In the genomic region with DNA sequence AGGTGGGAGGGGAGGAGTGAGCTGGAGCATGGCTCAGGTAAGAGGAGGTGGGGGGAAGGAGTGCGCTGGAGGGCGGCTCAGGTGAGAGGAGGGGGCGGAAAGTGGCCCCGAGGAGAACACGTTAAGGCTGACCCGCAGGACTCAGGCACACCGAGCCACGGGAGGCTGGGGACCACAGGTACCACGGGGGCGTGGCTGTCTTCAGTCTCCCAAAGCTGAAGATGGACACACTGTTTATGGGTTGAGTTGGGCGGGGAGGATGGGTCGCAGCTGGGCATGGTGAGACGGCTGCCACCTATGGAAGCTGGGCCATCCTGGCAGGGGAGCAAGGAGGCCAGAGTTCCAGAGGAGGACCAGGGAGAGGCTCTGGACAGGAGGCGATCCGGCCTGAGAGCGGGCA, we compare ENCODE assay signal across 15 cellular contexts. TPM values are rescaled to one million over a fixed set of nuclear protein-coding genes. Genes with fewer than 3 reads are reported as not detected.
A peak's percentile ranks its signal among the peaks of the same experiment; 100 is the strongest.
DNase-seq lines count a peak whose midpoint lies in the region; ATAC-seq, FAIRE-seq and TF ChIP-seq lines count a peak whose summit lies in the region.
"Had no signal": no experiment of that assay in that cellular context is flagged by ENCODE, and none has a peak within 500 bp of the region (broad histone marks: within the 10 kb centered on the region; RNA-seq: fewer than 3 reads in every experiment).

No MANE protein-coding gene starts in this region.

- H3K4me1 ChIP-seq in A549 (peaks cover 9% of the 10 kb centered on the region; the same call in 1 of the 3 replicates), BE2C (no peaks in the 10 kb centered on the region), mesendoderm (ENCODE audit: control insufficient read depth, low read depth, low read length) (no peaks in the 10 kb centered on the region)
- H3K4me1 ChIP-seq in naive thymus-derived CD4-positive, alpha-beta T cell (ENCODE audit: control insufficient read depth in 2 of 2, insufficient read depth in 2 of 2, low read length in 2 of 2), result peaks cover 0 to 4% of the 10 kb centered on the region in 2 donors

- no peak overlapping the region for H2AK5ac ChIP-seq in mesendoderm (ENCODE audit: low read length)

- TF ChIP-seq CTCF in A549 (IDR thresholded peaks at IDR 0.05) (no peak), BE2C (IDR thresholded peaks at IDR 0.05; ENCODE audit: low read depth, low read length) (no peak)

- peak overlapping the region in 1 of 2 experiments; percentile 80; a peak in 3 of 6 replicates for H3K27ac ChIP-seq in A549
- no peak overlapping the region for H3K27ac ChIP-seq in naive thymus-derived CD4-positive, alpha-beta T cell (ENCODE audit: low read depth, low read length)
- H3K27ac ChIP-seq in mesendoderm (ENCODE audit: low read depth, low read length), result no peak overlapping the region
- H3K27ac ChIP-seq: left lung, suprapubic skin had no signal

- DNase-seq in A549 (ENCODE audit: low read depth in 1 of 2, low spot score in 1 of 2) (no peak), BE2C (no peak), T-cell (no peak), mesendoderm (no peak), islet precursor cell (no peak)
- no peak for DNase-seq in naive thymus-derived CD4-positive, alpha-beta T cell
- DNase-seq: activated CD8-positive, alpha-beta memory T cell treated with anti-CD3 and anti-CD28 coated beads for 24 hours; activated naive CD4-positive, alpha-beta T cell treated with anti-CD3 and anti-CD28 coated beads, Interleukin-2, amount 50 U/mL, for 16 hours; effector CD8-positive, alpha-beta T cell; NCI-H1417 treated with DMSO at 0.1 percent for 48 hours; stimulated activated CD4-positive, alpha-beta T cell treated with anti-CD3 and anti-CD28 coated beads, Interleukin-15, amount 100 ng/mL, for 24 hours had no signal

- intact Hi-C loops in naive thymus-derived CD4-positive, alpha-beta T cell (cut with micrococcal nuclease), result no loop called here

- no peak for FAIRE-seq in A549 (lab: Jason Lieb, UNC)
- FAIRE-seq: bronchial epithelial cell had no signal

- peaks cover 9 to 12% of the 10 kb centered on the region in 2 donors for H3K27me3 Mint-ChIP-seq in T-cell
- peaks cover 0 to 18% (median 7%) of the 10 kb centered on the region in 5 donors for H3K27me3 Mint-ChIP-seq in naive thymus-derived CD4-positive, alpha-beta T cell

- TF ChIP-seq RAD21 in A549 (conservative IDR thresholded peaks at IDR 0.05 in 1 of 2, IDR thresholded peaks at IDR 0.05 in 1 of 2), result no peak

- no peak overlapping the region for H4K5ac ChIP-seq in mesendoderm (ENCODE audit: low read length)

- H3K4ac ChIP-seq in mesendoderm (ENCODE audit: low read depth, low read length), result no peak overlapping the region

- no peak overlapping the region for H2BK15ac ChIP-seq in mesendoderm (replicated peaks; ENCODE audit: low read depth)

- H2BK5ac ChIP-seq in mesendoderm (ENCODE audit: low read length), result no peak overlapping the region

- H3K18ac ChIP-seq in mesendoderm (ENCODE audit: low read length), result no peak overlapping the region

- H3K9ac ChIP-seq in mesendoderm (ENCODE audit: low read length), result no peak overlapping the region

- 99% methylated on average over 16 of the region's 16 CpGs for WGBS in A549 (ENCODE audit: missing lambda C conversion rate)
- no CpG with 5 or more reads among the region's 16 CpGs for WGBS in mesendoderm (ENCODE audit: extremely low coverage, insufficient coverage, low lambda C conversion rate)

- no peak overlapping the region for H3K4me3 ChIP-seq in A549
- H3K4me3 ChIP-seq in BE2C (ENCODE audit: low read depth, low read length), result peak overlapping the region; percentile 83
- H3K4me3 ChIP-seq in naive thymus-derived CD4-positive, alpha-beta T cell (ENCODE audit: low read length), result no peak overlapping the region
- H3K4me3 ChIP-seq in mesendoderm (ENCODE audit: low read length), result no peak overlapping the region

- H3K4me2 ChIP-seq in A549, result peak overlapping the region; percentile 89; the same call in 1 of the 3 replicates
- H3K4me2 ChIP-seq in mesendoderm (ENCODE audit: low read length), result no peak overlapping the region

- no peaks in the 10 kb centered on the region for H3K79me2 ChIP-seq in mesendoderm (ENCODE audit: control insufficient read depth, insufficient read depth, low read length)

- TF ChIP-seq EP300 in A549 (IDR thresholded peaks at IDR 0.05), result no peak

- no peak overlapping the region for H2BK120ac ChIP-seq in mesendoderm (ENCODE audit: low read depth, low read length)

- no peaks in the 10 kb centered on the region for H3K9me3 ChIP-seq in A549
- H3K9me3 ChIP-seq in BE2C, result no peaks in the 10 kb centered on the region
- no peaks in the 10 kb centered on the region for H3K9me3 ChIP-seq in naive thymus-derived CD4-positive, alpha-beta T cell (ENCODE audit: control insufficient read depth in 2 of 3, low read length in 3 of 3)
- H3K9me3 ChIP-seq: left lung, suprapubic skin had no signal

- no peak overlapping the region for H3K23ac ChIP-seq in mesendoderm (ENCODE audit: low read length)

- no peaks in the 10 kb centered on the region for H3K27me3 ChIP-seq in BE2C
- no peaks in the 10 kb centered on the region for H3K27me3 ChIP-seq in naive thymus-derived CD4-positive, alpha-beta T cell (ENCODE audit: control insufficient read depth in 2 of 2, insufficient read depth in 2 of 2, low read length in 2 of 2)
- H3K27me3 ChIP-seq in mesendoderm (ENCODE audit: insufficient read depth, low read length, poor library complexity), result no peaks in the 10 kb centered on the region
- H3K27me3 ChIP-seq: suprapubic skin had no signal

- H3K27ac Mint-ChIP-seq in T-cell, result no peak overlapping the region
- no peak overlapping the region for H3K27ac Mint-ChIP-seq in naive thymus-derived CD4-positive, alpha-beta T cell

- H4K8ac ChIP-seq in mesendoderm (ENCODE audit: low read depth, low read length), result no peak overlapping the region

- POLR2A ChIA-PET in A549 (lab: Yijun Ruan, JAX), result no interaction called here
- POLR2A ChIA-PET in T-cell (lab: Charles Lee), result no interaction called here
- POLR2A ChIA-PET in naive thymus-derived CD4-positive, alpha-beta T cell (lab: Charles Lee), result no interaction called here

- TF ChIP-seq POLR2A in A549 (IDR thresholded peaks at IDR 0.05; ENCODE audit: low read length), result no peak

- ATAC-seq in A549 (no peak), T-cell (replicated peaks in 1 of 4) (no peak), HG03139 (IDR thresholded peaks at IDR 0.05; ENCODE audit: unreplicated experiment) (no peak)
- ATAC-seq in naive thymus-derived CD4-positive, alpha-beta T cell, result no peak

- no peaks in the 10 kb centered on the region for H3K79me1 ChIP-seq in mesendoderm (ENCODE audit: low read length)

- H3K36me3 ChIP-seq in BE2C (peaks cover 19% of the 10 kb centered on the region), mesendoderm (ENCODE audit: control insufficient read depth, insufficient read depth, low read length) (peaks cover 6% of the 10 kb centered on the region)
- peaks cover 5 to 29% (median 6%) of the 10 kb centered on the region in 3 experiments for H3K36me3 ChIP-seq in naive thymus-derived CD4-positive, alpha-beta T cell (ENCODE audit: control insufficient read depth in 2 of 3, insufficient read depth in 3 of 3, low read length in 3 of 3)

- no peak overlapping the region for H3K56ac ChIP-seq in mesendoderm (ENCODE audit: low read length)

- H3K4me3 Mint-ChIP-seq in T-cell, result peak overlapping the region in 2 of 3 donors; percentile 61 to 77
- peak overlapping the region in 9 of 10 donors; percentile 18 to 76 (median 65) for H3K4me3 Mint-ChIP-seq in naive thymus-derived CD4-positive, alpha-beta T cell

- H3K4me1 Mint-ChIP-seq in T-cell, result peaks cover 12 to 22% (median 19%) of the 10 kb centered on the region in 3 donors
- H3K4me1 Mint-ChIP-seq in naive thymus-derived CD4-positive, alpha-beta T cell, result peaks cover 11 to 22% (median 14%) of the 10 kb centered on the region in 7 donors

- H3K36me3 Mint-ChIP-seq in T-cell, result peaks cover 34% of the 10 kb centered on the region
- H3K36me3 Mint-ChIP-seq in naive thymus-derived CD4-positive, alpha-beta T cell, result peaks cover 6 to 39% (median 30%) of the 10 kb centered on the region in 5 donors

- CTCF ChIA-PET in A549 (lab: Yijun Ruan, JAX) (interaction anchor here (0.9 to 4.1 kb wide), 4 partner anchors 9 to 117 kb away, joined by 4 to 14 read pairs (median 8); a partner anchor contains a TSS), T-cell (lab: Charles Lee) (no interaction called here)
- CTCF ChIA-PET in naive thymus-derived CD4-positive, alpha-beta T cell (lab: Charles Lee), result interaction anchor here (0.6 to 0.8 kb wide), 3 partner anchors 11 to 784 kb away, joined by 3 read pairs; no protein-coding TSS in a partner anchor

- H3K9me3 Mint-ChIP-seq in T-cell, result no peaks in the 10 kb centered on the region
- H3K9me3 Mint-ChIP-seq in naive thymus-derived CD4-positive, alpha-beta T cell, result peaks cover 0 to 3% (median 0%) of the 10 kb centered on the region in 11 donors

RNA-seq across cellular contexts. Expression of a gene that starts 23.5 kb away (rescaled TPM):
- polyA plus RNA-seq in A549 (2011; rRNA removed), result 35.0 and 40.4 TPM in 2 replicates
- polyA plus RNA-seq in A549 (2012; cell fraction: cytosol; rRNA removed), result 22.4 and 22.5 TPM in 2 replicates
- polyA plus RNA-seq in A549 (2012; cell fraction: nucleus; rRNA removed), result 11.2 and 15.4 TPM in 2 replicates
- polyA plus RNA-seq in A549 (2017; fragmentation: RNase III; extraction: RNeasy Plus Mini Kit Qiagen cat#74134 plus additional on column Dnase treatment), result 33.7 to 37.0 TPM (median 34.3 TPM) in 3 replicates
- 11.8 and 12.8 TPM in 2 replicates for polyA minus RNA-seq in A549 (2011; rRNA and poly(A)+ RNA removed)
- polyA plus RNA-seq in BE2C (2012; ENCODE audit: insufficient read depth, insufficient read length, low read depth), result 38.7 TPM
- 10 to 100 TPM; 12.0 to 16.9 (median 14.7) TPM for total RNA-seq in T-cell
- total RNA-seq in naive thymus-derived CD4-positive, alpha-beta T cell, result 10 to 100 TPM; 10.1 to 31.3 (median 13.5) TPM
- polyA plus RNA-seq in naive thymus-derived CD4-positive, alpha-beta T cell, result 10 to 100 TPM; 26.6 to 27.8 TPM
- 23.3 TPM for polyA plus RNA-seq in mesendoderm (2013, experiment 1 of 2)
- 24.0 TPM for polyA plus RNA-seq in mesendoderm (2013, experiment 2 of 2)

RNA-seq across cellular contexts. Expression of a gene that starts 23.7 kb away (rescaled TPM):
- 14.6 and 19.2 TPM in 2 replicates for polyA plus RNA-seq in A549 (2011; rRNA removed)
- 8.1 and 11.7 TPM in 2 replicates for polyA plus RNA-seq in A549 (2012; cell fraction: cytosol; rRNA removed)
- 3.2 and 5.8 TPM in 2 replicates for polyA plus RNA-seq in A549 (2012; cell fraction: nucleus; rRNA removed)
- polyA plus RNA-seq in A549 (2017; fragmentation: RNase III; extraction: RNeasy Plus Mini Kit Qiagen cat#74134 plus additional on column Dnase treatment), result 20.3 to 23.3 TPM (median 22.1 TPM) in 3 replicates
- 1.1 and 2.6 TPM in 2 replicates for polyA minus RNA-seq in A549 (2011; rRNA and poly(A)+ RNA removed)
- 24.0 TPM for polyA plus RNA-seq in BE2C (2012; ENCODE audit: insufficient read depth, insufficient read length, low read depth)
- total RNA-seq in T-cell, result 10 to 100 TPM in 2 of 5 donors, 1 to 10 TPM in 3; 4.3 to 11.4 (median 9.2) TPM
- 10 to 100 TPM in 2 of 5 experiments, 1 to 10 TPM in 3; 3.5 to 17.4 (median 8.3) TPM for total RNA-seq in naive thymus-derived CD4-positive, alpha-beta T cell
- 10 to 100 TPM; 12.4 to 19.2 TPM for polyA plus RNA-seq in naive thymus-derived CD4-positive, alpha-beta T cell
- 14.1 TPM for polyA plus RNA-seq in mesendoderm (2013, experiment 1 of 2)
- polyA plus RNA-seq in mesendoderm (2013, experiment 2 of 2), result 12.2 TPM

RNA-seq across cellular contexts. Expression of a gene that starts 45.4 kb away (rescaled TPM):
- polyA plus RNA-seq in A549 (2011; rRNA removed) (34.5 and 37.0 TPM in 2 replicates), A549 (2017; fragmentation: RNase III; extraction: RNeasy Plus Mini Kit Qiagen cat#74134 plus additional on column Dnase treatment) (27.0 to 31.3 TPM (median 29.9 TPM) in 3 replicates)
- polyA plus RNA-seq in A549 (2012; cell fraction: cytosol; rRNA removed), result 15.4 and 16.5 TPM in 2 replicates
- polyA plus RNA-seq in A549 (2012; cell fraction: nucleus; rRNA removed), result 3.6 and 5.2 TPM in 2 replicates
- polyA minus RNA-seq in A549 (2011; rRNA and poly(A)+ RNA removed), result 8.0 and 8.6 TPM in 2 replicates
- polyA plus RNA-seq in BE2C (2012; ENCODE audit: insufficient read depth, insufficient read length, low read depth), result 33.0 TPM
- total RNA-seq in T-cell, result 10 to 100 TPM in 4 of 5 donors, 1 to 10 TPM in 1; 7.9 to 16.9 (median 14.8) TPM
- total RNA-seq in naive thymus-derived CD4-positive, alpha-beta T cell, result 10 to 100 TPM in 4 of 5 experiments, 1 to 10 TPM in 1; 8.0 to 26.6 (median 12.4) TPM
- 10 to 100 TPM; 42.1 to 47.7 TPM for polyA plus RNA-seq in naive thymus-derived CD4-positive, alpha-beta T cell
- polyA plus RNA-seq in mesendoderm (2013, experiment 1 of 2), result 31.1 TPM
- 29.8 TPM for polyA plus RNA-seq in mesendoderm (2013, experiment 2 of 2)

RNA-seq across cellular contexts. Expression of a gene that starts 45.8 kb away (rescaled TPM):
- polyA plus RNA-seq in A549 (2011; rRNA removed), result 18.0 and 23.9 TPM in 2 replicates
- 10.6 and 12.9 TPM in 2 replicates for polyA plus RNA-seq in A549 (2012; cell fraction: cytosol; rRNA removed)
- polyA plus RNA-seq in A549 (2012; cell fraction: nucleus; rRNA removed), result 8.2 and 14.3 TPM in 2 replicates
- 11.0 to 13.5 TPM (median 13.3 TPM) in 3 replicates for polyA plus RNA-seq in A549 (2017; fragmentation: RNase III; extraction: RNeasy Plus Mini Kit Qiagen cat#74134 plus additional on column Dnase treatment)
- polyA minus RNA-seq in A549 (2011; rRNA and poly(A)+ RNA removed), result 5.2 and 6.9 TPM in 2 replicates
- 75.6 TPM for polyA plus RNA-seq in BE2C (2012; ENCODE audit: insufficient read depth, insufficient read length, low read depth)
- 10 to 100 TPM; 45.1 to 96.8 (median 47.9) TPM for total RNA-seq in T-cell
- 100 to 1,000 TPM in 1 of 5 experiments, 10 to 100 TPM in 4; 20.5 to 102 (median 43.6) TPM for total RNA-seq in naive thymus-derived CD4-positive, alpha-beta T cell
- 10 to 100 TPM; 59.4 to 80.8 TPM for polyA plus RNA-seq in naive thymus-derived CD4-positive, alpha-beta T cell
- 8.7 TPM for polyA plus RNA-seq in mesendoderm (2013, experiment 1 of 2)
- 8.4 TPM for polyA plus RNA-seq in mesendoderm (2013, experiment 2 of 2)

Comparison
In these comparisons a context has a peak if more than half of its experiments do, and no peak if none do; other contexts are left out.
1. CTCF ChIA-PET loops: an anchor here in A549 (0.9 to 4.1 kb wide) and naive thymus-derived CD4-positive, alpha-beta T cell (0.6 to 0.8 kb wide); none called in T-cell.